ENCODE assay signal across 14 cellular contexts in the genomic region with DNA sequence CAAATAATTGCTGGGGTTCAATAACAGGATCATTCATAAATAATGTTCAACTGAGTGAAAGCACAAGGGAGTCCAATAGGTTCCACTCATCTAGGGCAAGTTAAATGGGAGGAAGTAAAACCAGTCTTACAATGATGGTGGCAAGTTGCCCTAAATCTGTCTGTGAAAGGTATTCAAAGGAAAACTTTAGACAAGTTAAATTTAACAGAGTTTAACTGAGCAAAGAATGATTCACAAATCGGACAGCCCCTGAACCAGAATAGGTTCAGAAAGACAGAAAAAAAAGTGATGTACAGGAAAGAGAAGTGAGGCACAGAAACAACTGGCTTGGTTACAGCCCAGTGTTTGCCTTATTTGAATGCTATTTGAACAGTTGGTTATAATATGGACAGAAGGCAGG.
DNase-seq lines count a peak whose midpoint lies in the region; ATAC-seq, FAIRE-seq and TF ChIP-seq lines count a peak whose summit lies in the region.
"Had no signal": no experiment of that assay in that cellular context is flagged by ENCODE, and none has a peak within 500 bp of the region (broad histone marks: within the 10 kb centered on the region; RNA-seq: fewer than 3 reads in every experiment).

No MANE protein-coding gene starts in this region.

- H3K36me3 Mint-ChIP-seq in astrocyte (ENCODE audit: low read depth, unreplicated experiment): no peaks in the 10 kb centered on the region

- H3K27me3 Mint-ChIP-seq in astrocyte (ENCODE audit: low read depth, unreplicated experiment): no peaks in the 10 kb centered on the region

- H3K27me3 ChIP-seq in astrocyte (ENCODE audit: insufficient read depth, low read length) (no peaks in the 10 kb centered on the region), thyroid gland (no peaks in the 10 kb centered on the region)
- H3K27me3 ChIP-seq: spleen had no signal

- TF ChIP-seq CTCF in astrocyte (IDR thresholded peaks at IDR 0.05; ENCODE audit: insufficient read depth, low read depth, low read length): no peak
- TF ChIP-seq CTCF in thyroid gland (IDR thresholded peaks at IDR 0.05): no peak

- H3K4me1 Mint-ChIP-seq in astrocyte (ENCODE audit: low read depth, unreplicated experiment): peaks cover 14% of the 10 kb centered on the region
- H3K4me1 Mint-ChIP-seq: nephron progenitor cell had no signal

- intact Hi-C loops in thyroid gland (cut with DNase I): no loop called here

- no peak overlapping the region for H3K9ac ChIP-seq in astrocyte (ENCODE audit: low read length)

- H3K36me3 ChIP-seq in astrocyte (ENCODE audit: insufficient read depth, low read length): no peaks in the 10 kb centered on the region
- H3K36me3 ChIP-seq in thyroid gland: no peaks in the 10 kb centered on the region
- H3K36me3 ChIP-seq: spleen had no signal

- H3K27ac ChIP-seq in astrocyte (ENCODE audit: low read depth, low read length) (no peak overlapping the region), thyroid gland (no peak overlapping the region)
- H3K27ac ChIP-seq: spleen had no signal

- H3K4me1 ChIP-seq in astrocyte (ENCODE audit: insufficient read depth, low read length) (peaks cover 8% of the 10 kb centered on the region), thyroid gland (peaks cover 0 to 8% of the 10 kb centered on the region in 2 donors)

- H4K20me1 ChIP-seq in astrocyte (ENCODE audit: insufficient read depth, low read length): no peaks in the 10 kb centered on the region

- H3K9me3 Mint-ChIP-seq in astrocyte (ENCODE audit: unreplicated experiment): no peaks in the 10 kb centered on the region
- H3K9me3 Mint-ChIP-seq: GM23338, nephron progenitor cell had no signal

- H3K9me3 ChIP-seq in astrocyte (ENCODE audit: insufficient read depth, low read depth, low read length) (no peaks in the 10 kb centered on the region), thyroid gland (no peaks in the 10 kb centered on the region)
- H3K9me3 ChIP-seq: spleen had no signal

- no peaks in the 10 kb centered on the region for H3K79me2 ChIP-seq in astrocyte (ENCODE audit: insufficient read depth, low read length)

- H3K4me3 ChIP-seq in astrocyte (ENCODE audit: insufficient read depth, low read depth, low read length) (no peak overlapping the region), thyroid gland (replicated peaks in 1 of 3) (no peak overlapping the region)
- H3K4me3 ChIP-seq: GM23338, spleen had no signal

- no peak overlapping the region for H3K4me3 Mint-ChIP-seq in astrocyte (ENCODE audit: unreplicated experiment)
- H3K4me3 Mint-ChIP-seq: GM23338, nephron progenitor cell had no signal

- H3K4me2 ChIP-seq in astrocyte (ENCODE audit: low read length): no peak overlapping the region
- H3K4me2 ChIP-seq: GM23338 had no signal

- 76 to 83% methylated on average over 1 of the region's 1 CpG for WGBS in thyroid gland, 2 donors

- H3K27ac Mint-ChIP-seq in astrocyte (ENCODE audit: unreplicated experiment): no peak overlapping the region
- H3K27ac Mint-ChIP-seq: GM23338 had no signal

- ATAC-seq in GM18511 (IDR thresholded peaks at IDR 0.05; ENCODE audit: unreplicated experiment) (peak; percentile 70), GM21423 (IDR thresholded peaks at IDR 0.05; ENCODE audit: unreplicated experiment) (peak; percentile 62), HG03097 (IDR thresholded peaks at IDR 0.05; ENCODE audit: low FRiP score, unreplicated experiment) (peak; percentile 59)
- ATAC-seq: GM23338 had no signal

- TF ChIP-seq POLR2A in thyroid gland (IDR thresholded peaks at IDR 0.05) (no peak), H54 (IDR thresholded peaks at IDR 0.05; ENCODE audit: low read depth, low read length) (no peak)

- no peak overlapping the region for H2AFZ ChIP-seq in astrocyte (ENCODE audit: low read depth, low read length)
- H2AFZ ChIP-seq: GM23338 had no signal

- peak; percentile 41 for DNase-seq in astrocyte (ENCODE audit: low read depth)
- no peak for DNase-seq in thyroid gland
- DNase-seq in H54 (ENCODE audit: insufficient read length, low spot score): no peak
- DNase-seq in activated naive CD4-positive, alpha-beta T cell treated with Interleukin-2 at 50 U/mL for 16 hours: no peak
- DNase-seq in UCSD-AML1 (lab: John Stamatoyannopoulos, UW; ENCODE audit: unreplicated experiment): no peak
- DNase-seq: AML-193; central memory CD4-positive, alpha-beta T cell; NCI-H2171; nephron progenitor cell had no signal

- FAIRE-seq in astrocyte (lab: Jason Lieb, UNC) (no peak), H54 (lab: Jason Lieb, UNC) (no peak)
